Comparison of ENCODE assay signal across 1 cellular context in genomic region chr1:201457508-201457960, GRCh38.
TF ChIP-seq lines count a peak whose summit lies in the region.

No MANE protein-coding gene starts in this region.

TF ChIP-seq in IMR-90, 13 proteins besides CTCF, POLR2A, EP300 and RAD21 (continued from another document):
- TF ChIP-seq USF2 (IDR thresholded peaks at IDR 0.05; ENCODE audit: low read depth, low read length) (no peak), CHD1 (IDR thresholded peaks at IDR 0.05; ENCODE audit: low read depth, low read length) (no peak), MAFK (IDR thresholded peaks at IDR 0.05; ENCODE audit: low read depth, low read length) (no peak), CEBPB (IDR thresholded peaks at IDR 0.05; ENCODE audit: low read depth, low read length) (no peak), BHLHE40 (IDR thresholded peaks at IDR 0.05; ENCODE audit: low read depth, low read length) (no peak), RFX5 (IDR thresholded peaks at IDR 0.05; ENCODE audit: low read depth, low read length) (no peak), MXI1 (IDR thresholded peaks at IDR 0.05; ENCODE audit: borderline replicate concordance, low read depth, low read length) (no peak), RCOR1 (IDR thresholded peaks at IDR 0.05; ENCODE audit: insufficient replicate concordance, low read length) (no peak)
- TF ChIP-seq, protein P1, sequence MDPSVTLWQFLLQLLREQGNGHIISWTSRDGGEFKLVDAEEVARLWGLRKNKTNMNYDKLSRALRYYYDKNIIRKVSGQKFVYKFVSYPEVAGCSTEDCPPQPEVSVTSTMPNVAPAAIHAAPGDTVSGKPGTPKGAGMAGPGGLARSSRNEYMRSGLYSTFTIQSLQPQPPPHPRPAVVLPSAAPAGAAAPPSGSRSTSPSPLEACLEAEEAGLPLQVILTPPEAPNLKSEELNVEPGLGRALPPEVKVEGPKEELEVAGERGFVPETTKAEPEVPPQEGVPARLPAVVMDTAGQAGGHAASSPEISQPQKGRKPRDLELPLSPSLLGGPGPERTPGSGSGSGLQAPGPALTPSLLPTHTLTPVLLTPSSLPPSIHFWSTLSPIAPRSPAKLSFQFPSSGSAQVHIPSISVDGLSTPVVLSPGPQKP (IDR thresholded peaks at IDR 0.05; ENCODE audit: borderline replicate concordance, low read depth, low read length), result no peak
